12 cellular contexts compared by ENCODE assay signal in the genomic region with DNA sequence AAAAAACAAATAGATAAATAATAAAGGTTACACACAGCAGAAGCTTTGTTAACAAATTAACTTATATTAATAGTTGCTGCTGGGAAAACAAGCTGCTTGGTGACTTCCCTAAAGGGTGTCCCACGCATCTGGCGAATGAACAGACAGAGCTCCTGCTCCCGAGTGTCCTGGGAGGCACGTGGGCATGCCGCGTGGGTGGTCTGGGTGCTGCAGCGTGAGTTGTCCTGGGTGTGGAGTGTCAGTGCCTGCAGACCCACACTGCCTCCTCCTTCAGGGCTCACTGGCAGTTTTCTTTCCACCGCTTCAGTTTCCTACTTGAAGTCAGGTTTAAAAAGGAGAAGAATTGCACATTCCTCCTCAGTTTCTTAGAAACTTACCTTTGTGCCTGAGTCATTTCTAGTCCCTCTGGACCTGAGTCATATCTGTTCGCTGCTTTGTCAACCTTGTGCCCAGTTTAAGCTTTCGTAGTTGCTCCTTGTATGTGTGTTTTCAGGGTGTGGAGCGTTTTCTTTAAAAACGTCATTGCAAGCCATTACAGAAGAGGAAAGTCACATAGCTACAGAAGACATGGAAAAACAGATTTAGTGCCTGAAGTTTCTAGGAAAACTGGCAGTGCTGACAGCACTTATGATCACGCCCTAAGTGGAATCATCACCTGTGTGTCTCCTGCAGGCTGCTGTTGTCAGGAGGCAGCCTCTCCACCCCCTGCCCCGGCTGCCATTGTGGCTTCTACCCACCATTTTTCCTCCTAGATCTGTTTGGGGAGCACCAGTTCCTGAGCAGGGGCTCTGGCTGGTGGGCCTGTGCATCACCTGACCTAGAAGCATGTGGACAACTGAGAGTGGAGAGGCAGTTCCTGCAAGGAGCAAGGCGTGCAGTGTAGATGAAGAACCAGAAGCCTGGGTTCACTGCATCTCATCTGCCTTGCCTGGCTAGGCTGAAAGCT. TPM values are rescaled to one million over a fixed set of nuclear protein-coding genes. Genes with fewer than 3 reads are reported as not detected.
A peak's percentile ranks its signal among the peaks of the same experiment; 100 is the strongest.
DNase-seq lines count a peak whose midpoint lies in the region; TF ChIP-seq lines count a peak whose summit lies in the region.
"Had no signal": no experiment of that assay in that cellular context is flagged by ENCODE, and none has a peak within 500 bp of the region (broad histone marks: within the 10 kb centered on the region; RNA-seq: fewer than 3 reads in every experiment).

No MANE protein-coding gene starts in this region.

- peak overlapping the region; percentile 80 for H3K27ac Mint-ChIP-seq in type B pancreatic cell
- no peak overlapping the region for H3K27ac Mint-ChIP-seq in activated CD4-positive, alpha-beta memory T cell treated with anti-CD3 and anti-CD28 coated beads, Interleukin-2, amount 10 ng/mL, durations not matched to agents 7 days and 5 days

- H3K4me1 ChIP-seq in Peyer's patch = peaks cover 0 to 32% (median 4%) of the 10 kb centered on the region in 4 donors
- H3K4me1 ChIP-seq: parathyroid adenoma had no signal

- peak overlapping the region in 1 of 4 donors; percentile 31 for H3K4me3 ChIP-seq in Peyer's patch
- H3K4me3 ChIP-seq: vagina had no signal

- no peaks in the 10 kb centered on the region for H3K9me3 Mint-ChIP-seq in type B pancreatic cell
- H3K9me3 Mint-ChIP-seq in activated CD4-positive, alpha-beta memory T cell treated with anti-CD3 and anti-CD28 coated beads, Interleukin-2, amount 10 ng/mL, durations not matched to agents 7 days and 5 days = no peaks in the 10 kb centered on the region

- H3K36me3 ChIP-seq in Peyer's patch = peaks cover 0 to 4% (median 0%) of the 10 kb centered on the region in 3 donors

- H3K9me3 ChIP-seq in Peyer's patch = no peaks in the 10 kb centered on the region
- H3K9me3 ChIP-seq: vagina had no signal

- CTCF ChIA-PET in activated CD4-positive, alpha-beta memory T cell treated with anti-CD3 and anti-CD28 coated beads, Interleukin-2, amount 10 ng/mL, durations not matched to agents 7 days and 5 days (lab: Charles Lee) = interaction anchor here (0.8 to 2.8 kb wide), 2 partner anchors 11 to 67 kb away, joined by 6 to 15 read pairs; no protein-coding TSS in a partner anchor

- H3K36me3 Mint-ChIP-seq in type B pancreatic cell = peaks cover 8% of the 10 kb centered on the region
- H3K36me3 Mint-ChIP-seq in activated CD4-positive, alpha-beta memory T cell treated with anti-CD3 and anti-CD28 coated beads, Interleukin-2, amount 10 ng/mL, durations not matched to agents 7 days and 5 days (ENCODE audit: low read depth) = no peaks in the 10 kb centered on the region

- H3K27ac ChIP-seq in Peyer's patch = peak overlapping the region in 3 of 4 donors; percentile 71 to 96 (median 80)
- H3K27ac ChIP-seq: parathyroid adenoma, vagina had no signal

- H3K27me3 ChIP-seq in Peyer's patch = no peaks in the 10 kb centered on the region
- H3K27me3 ChIP-seq: vagina had no signal

- TF ChIP-seq CTCF in Peyer's patch (IDR thresholded peaks at IDR 0.05) = no peak
- no peak for TF ChIP-seq CTCF in type B pancreatic cell (conservative IDR thresholded peaks at IDR 0.05)

- peak; percentile 2 for DNase-seq in activated effector memory CD4-positive, alpha-beta T cell treated with anti-CD3 and anti-CD28 coated beads, Interleukin-2, amount 50 U/mL, for 16 hours
- no peak for DNase-seq in activated effector memory CD4-positive, alpha-beta T cell treated with Interleukin-2 at 50 U/mL for 16 hours
- DNase-seq in Peyer's patch = no peak
- DNase-seq in kidney tubule cell (ENCODE audit: low spot score) = peak; percentile 44
- no peak for DNase-seq in type B pancreatic cell (ENCODE audit: extremely low spot score, unreplicated experiment)
- no peak for DNase-seq in NCI-H2081 treated with DMSO at 0.1 percent for 48 hours (lab: John Stamatoyannopoulos, UW)
- DNase-seq in activated CD8-positive, alpha-beta memory T cell treated with anti-CD3 and anti-CD28 coated beads, Interleukin-2, amount 50 U/mL, for 48 hours = no peak
- no peak for DNase-seq in activated CD4-positive, alpha-beta memory T cell treated with anti-CD3 and anti-CD28 coated beads, Interleukin-2, amount 10 ng/mL, durations not matched to agents 7 days and 5 days
- DNase-seq: activated T-cell treated with anti-CD3 and anti-CD28 coated beads for 4 hours, NCI-H146 had no signal

- peaks cover 16% of the 10 kb centered on the region for H3K4me1 Mint-ChIP-seq in type B pancreatic cell (ENCODE audit: unreplicated experiment)
- H3K4me1 Mint-ChIP-seq in activated CD4-positive, alpha-beta memory T cell treated with anti-CD3 and anti-CD28 coated beads, Interleukin-2, amount 10 ng/mL, durations not matched to agents 7 days and 5 days = peaks cover 9% of the 10 kb centered on the region

- no peak overlapping the region for H3K4me3 Mint-ChIP-seq in type B pancreatic cell
- no peak overlapping the region for H3K4me3 Mint-ChIP-seq in activated CD4-positive, alpha-beta memory T cell treated with anti-CD3 and anti-CD28 coated beads, Interleukin-2, amount 10 ng/mL, durations not matched to agents 7 days and 5 days

- TF ChIP-seq POLR2A in Peyer's patch (IDR thresholded peaks at IDR 0.05) = no peak

- no peaks in the 10 kb centered on the region for H3K27me3 Mint-ChIP-seq in type B pancreatic cell
- H3K27me3 Mint-ChIP-seq in activated CD4-positive, alpha-beta memory T cell treated with anti-CD3 and anti-CD28 coated beads, Interleukin-2, amount 10 ng/mL, durations not matched to agents 7 days and 5 days = no peaks in the 10 kb centered on the region

- POLR2A ChIA-PET in activated CD4-positive, alpha-beta memory T cell treated with anti-CD3 and anti-CD28 coated beads, Interleukin-2, amount 10 ng/mL, durations not matched to agents 7 days and 5 days (lab: Charles Lee) = no interaction called here

RNA-seq across cellular contexts. Expression of gene IMPA2, which starts 24.5 kb away (rescaled TPM):
- total RNA-seq in Peyer's patch (10 to 100 TPM; 44.0 to 62.3 (median 56.3) TPM), type B pancreatic cell (ENCODE audit: low replicate concordance) (53.6 and 56.3 TPM in 2 replicates)
- 10 to 100 TPM; 12.6 to 15.4 TPM for total RNA-seq in activated CD4-positive, alpha-beta memory T cell treated with anti-CD3 and anti-CD28 coated beads, Interleukin-2, amount 10 ng/mL, durations not matched to agents 7 days and 5 days

Comparison
In these comparisons a context has a peak if more than half of its experiments do, and no peak if none do; other contexts are left out.
1. DNase-seq: peak in activated effector memory CD4-positive, alpha-beta T cell treated with anti-CD3 and anti-CD28 coated beads, Interleukin-2, amount 50 U/mL, for 16 hours (single experiment) and kidney tubule cell (single experiment); none in activated effector memory CD4-positive, alpha-beta T cell treated with Interleukin-2 at 50 U/mL for 16 hours (single experiment), Peyer's patch (0 of 3), type B pancreatic cell (single experiment), NCI-H2081 treated with DMSO at 0.1 percent for 48 hours (single experiment), activated CD8-positive, alpha-beta memory T cell treated with anti-CD3 and anti-CD28 coated beads, Interleukin-2, amount 50 U/mL, for 48 hours (single experiment) and activated CD4-positive, alpha-beta memory T cell treated with anti-CD3 and anti-CD28 coated beads, Interleukin-2, amount 10 ng/mL, durations not matched to agents 7 days and 5 days (single experiment).